In genomic region chrX:118992441-118993121, GRCh38 we compare ENCODE assay signal across 2 cellular contexts. TPM values are rescaled to one million over a fixed set of nuclear protein-coding genes. Genes with fewer than 3 reads are reported as not detected.
"Had no signal": no experiment of that assay in that cellular context is flagged by ENCODE, and none has a peak within 500 bp of the region (broad histone marks: within the 10 kb centered on the region; RNA-seq: fewer than 3 reads in every experiment).

No MANE protein-coding gene starts in this region.

RNA-seq across cellular contexts. Expression of gene LONRF3, which starts 18.2 kb away (rescaled TPM):
- polyA plus RNA-seq: cardiac muscle cell, fibroblast of lung had no signal
